In the genomic region with DNA sequence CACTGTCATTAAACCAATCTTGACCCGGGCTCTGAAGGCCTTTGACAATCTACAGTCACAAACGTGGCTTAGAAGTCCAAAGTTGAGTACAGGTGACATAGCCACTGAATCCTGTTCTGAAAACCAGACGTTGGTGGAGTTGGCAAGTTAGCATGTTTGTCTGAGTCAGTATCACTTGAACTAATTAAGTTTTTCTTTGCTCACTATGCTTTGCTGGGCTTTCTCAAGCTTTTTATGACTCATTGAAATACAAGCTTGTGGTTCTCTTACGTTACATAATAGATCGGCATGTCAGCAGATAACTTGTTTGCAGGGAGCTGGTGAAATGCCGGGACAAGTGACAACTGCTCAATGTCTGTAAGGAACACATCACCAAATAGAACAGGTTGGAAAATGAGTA, we compare ENCODE assay signal across 1 cellular context.
TF ChIP-seq lines count a peak whose summit lies in the region.

No MANE protein-coding gene starts in this region.

TF ChIP-seq in GM23338, 12 proteins besides CTCF, POLR2A, EP300 and RAD21 (continued from another document):
- TF ChIP-seq, protein P1, sequence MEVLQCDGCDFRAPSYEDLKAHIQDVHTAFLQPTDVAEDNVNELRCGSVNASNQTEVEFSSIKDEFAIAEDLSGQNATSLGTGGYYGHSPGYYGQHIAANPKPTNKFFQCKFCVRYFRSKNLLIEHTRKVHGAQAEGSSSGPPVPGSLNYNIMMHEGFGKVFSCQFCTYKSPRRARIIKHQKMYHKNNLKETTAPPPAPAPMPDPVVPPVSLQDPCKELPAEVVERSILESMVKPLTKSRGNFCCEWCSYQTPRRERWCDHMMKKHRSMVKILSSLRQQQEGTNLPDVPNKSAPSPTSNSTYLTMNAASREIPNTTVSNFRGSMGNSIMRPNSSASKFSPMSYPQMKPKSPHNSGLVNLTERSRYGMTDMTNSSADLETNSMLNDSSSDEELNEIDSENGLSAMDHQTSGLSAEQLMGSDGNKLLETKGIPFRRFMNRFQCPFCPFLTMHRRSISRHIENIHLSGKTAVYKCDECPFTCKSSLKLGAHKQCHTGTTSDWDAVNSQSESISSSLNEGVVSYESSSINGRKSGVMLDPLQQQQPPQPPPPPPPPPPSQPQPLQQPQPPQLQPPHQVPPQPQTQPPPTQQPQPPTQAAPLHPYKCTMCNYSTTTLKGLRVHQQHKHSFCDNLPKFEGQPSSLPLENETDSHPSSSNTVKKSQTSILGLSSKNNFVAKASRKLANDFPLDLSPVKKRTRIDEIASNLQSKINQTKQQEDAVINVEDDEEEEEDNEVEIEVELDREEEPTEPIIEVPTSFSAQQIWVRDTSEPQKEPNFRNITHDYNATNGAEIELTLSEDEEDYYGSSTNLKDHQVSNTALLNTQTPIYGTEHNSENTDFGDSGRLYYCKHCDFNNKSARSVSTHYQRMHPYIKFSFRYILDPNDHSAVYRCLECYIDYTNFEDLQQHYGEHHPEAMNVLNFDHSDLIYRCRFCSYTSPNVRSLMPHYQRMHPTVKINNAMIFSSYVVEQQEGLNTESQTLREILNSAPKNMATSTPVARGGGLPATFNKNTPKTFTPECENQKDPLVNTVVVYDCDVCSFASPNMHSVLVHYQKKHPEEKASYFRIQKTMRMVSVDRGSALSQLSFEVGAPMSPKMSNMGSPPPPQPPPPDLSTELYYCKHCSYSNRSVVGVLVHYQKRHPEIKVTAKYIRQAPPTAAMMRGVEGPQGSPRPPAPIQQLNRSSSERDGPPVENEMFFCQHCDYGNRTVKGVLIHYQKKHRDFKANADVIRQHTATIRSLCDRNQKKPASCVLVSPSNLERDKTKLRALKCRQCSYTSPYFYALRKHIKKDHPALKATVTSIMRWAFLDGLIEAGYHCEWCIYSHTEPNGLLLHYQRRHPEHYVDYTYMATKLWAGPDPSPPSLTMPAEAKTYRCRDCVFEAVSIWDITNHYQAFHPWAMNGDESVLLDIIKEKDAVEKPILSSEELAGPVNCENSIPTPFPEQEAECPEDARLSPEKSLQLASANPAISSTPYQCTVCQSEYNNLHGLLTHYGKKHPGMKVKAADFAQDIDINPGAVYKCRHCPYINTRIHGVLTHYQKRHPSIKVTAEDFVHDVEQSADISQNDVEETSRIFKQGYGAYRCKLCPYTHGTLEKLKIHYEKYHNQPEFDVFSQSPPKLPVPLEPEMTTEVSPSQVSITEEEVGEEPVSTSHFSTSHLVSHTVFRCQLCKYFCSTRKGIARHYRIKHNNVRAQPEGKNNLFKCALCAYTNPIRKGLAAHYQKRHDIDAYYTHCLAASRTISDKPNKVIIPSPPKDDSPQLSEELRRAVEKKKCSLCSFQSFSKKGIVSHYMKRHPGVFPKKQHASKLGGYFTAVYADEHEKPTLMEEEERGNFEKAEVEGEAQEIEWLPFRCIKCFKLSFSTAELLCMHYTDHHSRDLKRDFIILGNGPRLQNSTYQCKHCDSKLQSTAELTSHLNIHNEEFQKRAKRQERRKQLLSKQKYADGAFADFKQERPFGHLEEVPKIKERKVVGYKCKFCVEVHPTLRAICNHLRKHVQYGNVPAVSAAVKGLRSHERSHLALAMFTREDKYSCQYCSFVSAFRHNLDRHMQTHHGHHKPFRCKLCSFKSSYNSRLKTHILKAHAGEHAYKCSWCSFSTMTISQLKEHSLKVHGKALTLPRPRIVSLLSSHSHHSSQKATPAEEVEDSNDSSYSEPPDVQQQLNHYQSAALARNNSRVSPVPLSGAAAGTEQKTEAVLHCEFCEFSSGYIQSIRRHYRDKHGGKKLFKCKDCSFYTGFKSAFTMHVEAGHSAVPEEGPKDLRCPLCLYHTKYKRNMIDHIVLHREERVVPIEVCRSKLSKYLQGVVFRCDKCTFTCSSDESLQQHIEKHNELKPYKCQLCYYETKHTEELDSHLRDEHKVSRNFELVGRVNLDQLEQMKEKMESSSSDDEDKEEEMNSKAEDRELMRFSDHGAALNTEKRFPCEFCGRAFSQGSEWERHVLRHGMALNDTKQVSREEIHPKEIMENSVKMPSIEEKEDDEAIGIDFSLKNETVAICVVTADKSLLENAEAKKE (CRISPR knock-in tag; IDR thresholded peaks at IDR 0.05), result no peak
- TF ChIP-seq EZH2phosphoT487 (IDR thresholded peaks at IDR 0.05; ENCODE audit: unreplicated experiment) (no peak), CREB1 (CRISPR knock-in tag; IDR thresholded peaks at IDR 0.05; ENCODE audit: low read depth) (no peak), EZH2 (IDR thresholded peaks at IDR 0.05; ENCODE audit: low read depth, unreplicated experiment) (no peak)
